ENCODE assay signal across 8 cellular contexts in genomic region chr15:90482124-90483011, GRCh38. TPM values are rescaled to one million over a fixed set of nuclear protein-coding genes. Genes with fewer than 3 reads are reported as not detected.
DNase-seq lines count a peak whose midpoint lies in the region; ATAC-seq, FAIRE-seq and TF ChIP-seq lines count a peak whose summit lies in the region.

No MANE protein-coding gene starts in this region.

- H3K9me3 Mint-ChIP-seq in chondrocyte (ENCODE audit: low read depth): no peaks in the 10 kb centered on the region

- H3K27me3 Mint-ChIP-seq in chondrocyte (ENCODE audit: low read depth): no peaks in the 10 kb centered on the region

- no peak overlapping the region for H3K4me3 Mint-ChIP-seq in chondrocyte (ENCODE audit: unreplicated experiment)

- FAIRE-seq in G401.6 (lab: Jason Lieb, UNC): peak; percentile 90
- FAIRE-seq in TTC549 (lab: Jason Lieb, UNC): peak; percentile 53

- peak overlapping the region; percentile 50 for H3K27ac Mint-ChIP-seq in chondrocyte (ENCODE audit: unreplicated experiment)

- H3K36me3 Mint-ChIP-seq in chondrocyte (ENCODE audit: low read depth): peaks cover 43% of the 10 kb centered on the region

- no peaks in the 10 kb centered on the region for H3K4me1 Mint-ChIP-seq in chondrocyte (ENCODE audit: low read depth)

- TF ChIP-seq CTCF in chondrocyte (IDR thresholded peaks at IDR 0.05): peak; percentile 94

- DNase-seq in M059J (ENCODE audit: low read depth) (peak; percentile 52), chondrocyte (ENCODE audit: low spot score) (no peak), kidney tubule cell (ENCODE audit: low spot score) (peak; percentile 38), NCI-H345 treated with DMSO at 0.1 percent for 48 hours (lab: John Stamatoyannopoulos, UW; ENCODE audit: unreplicated experiment) (no peak)
- peak in 2 of 3 experiments; percentile 10 to 34 for DNase-seq in stimulated activated CD4-positive, alpha-beta T cell treated with anti-CD3 and anti-CD28 coated beads, TNF-alpha, amount 100 ng/mL, for 4 hours (ENCODE audit: low read depth in 3 of 3)

- ATAC-seq in GM19328 (IDR thresholded peaks at IDR 0.05; ENCODE audit: unreplicated experiment): no peak

RNA-seq across cellular contexts. Expression of gene CRTC3, which starts 47.4 kb away (rescaled TPM):
- total RNA-seq in M059J (2014; rRNA removed; shearing (Covaris generic)): 8.0 and 12.0 TPM in 2 replicates
- total RNA-seq in chondrocyte: 33.8 to 39.7 TPM (median 37.7 TPM) in 3 replicates

Comparison
In these comparisons a context has a peak if more than half of its experiments do, and no peak if none do; other contexts are left out.
1. DNase-seq: peak in M059J (single experiment), kidney tubule cell (single experiment) and stimulated activated CD4-positive, alpha-beta T cell treated with anti-CD3 and anti-CD28 coated beads, TNF-alpha, amount 100 ng/mL, for 4 hours (2 of 3); none in chondrocyte (single experiment) and NCI-H345 treated with DMSO at 0.1 percent for 48 hours (single experiment).